In genomic region chr6:127878115-127878514, GRCh38 we compare ENCODE assay signal across 11 cellular contexts. TPM values are rescaled to one million over a fixed set of nuclear protein-coding genes. Genes with fewer than 3 reads are reported as not detected.
"Had no signal": no experiment of that assay in that cellular context is flagged by ENCODE, and none has a peak within 500 bp of the region (broad histone marks: within the 10 kb centered on the region; RNA-seq: fewer than 3 reads in every experiment).

No MANE protein-coding gene starts in this region.

- DNase-seq: activated CD4-positive, alpha-beta T cell treated with anti-CD3 and anti-CD28 coated beads for 1 hour; activated naive CD4-positive, alpha-beta T cell treated with anti-CD3 and anti-CD28 coated beads for 36 hours; aorta; dorsolateral prefrontal cortex; hypothalamus; posterior cingulate gyrus; stimulated activated CD4-positive, alpha-beta T cell treated with anti-CD3 and anti-CD28 coated beads, Interleukin-4, amount 100 ng/mL, for 4 hours; transverse colon had no signal

- H3K27me3 ChIP-seq: breast epithelium, dorsolateral prefrontal cortex, transverse colon had no signal

- H3K4me1 ChIP-seq: breast epithelium, transverse colon had no signal

- H3K4me3 ChIP-seq: breast epithelium, dorsolateral prefrontal cortex, transverse colon had no signal

- ATAC-seq: esophagus mucosa had no signal

- H3K27ac Mint-ChIP-seq: activated naive CD4-positive, alpha-beta T cell treated with anti-CD3 and anti-CD28 coated beads for 36 hours had no signal

- H3K9me3 ChIP-seq: breast epithelium, transverse colon had no signal

- H3K36me3 ChIP-seq: breast epithelium, transverse colon had no signal

- H3K27ac ChIP-seq: breast epithelium, dorsolateral prefrontal cortex, transverse colon had no signal

RNA-seq across cellular contexts. Expression of gene THEMIS, which starts 22.7 kb away (rescaled TPM):
- total RNA-seq: myocyte had no signal
